ENCODE assay signal across 8 cellular contexts in the genomic region with DNA sequence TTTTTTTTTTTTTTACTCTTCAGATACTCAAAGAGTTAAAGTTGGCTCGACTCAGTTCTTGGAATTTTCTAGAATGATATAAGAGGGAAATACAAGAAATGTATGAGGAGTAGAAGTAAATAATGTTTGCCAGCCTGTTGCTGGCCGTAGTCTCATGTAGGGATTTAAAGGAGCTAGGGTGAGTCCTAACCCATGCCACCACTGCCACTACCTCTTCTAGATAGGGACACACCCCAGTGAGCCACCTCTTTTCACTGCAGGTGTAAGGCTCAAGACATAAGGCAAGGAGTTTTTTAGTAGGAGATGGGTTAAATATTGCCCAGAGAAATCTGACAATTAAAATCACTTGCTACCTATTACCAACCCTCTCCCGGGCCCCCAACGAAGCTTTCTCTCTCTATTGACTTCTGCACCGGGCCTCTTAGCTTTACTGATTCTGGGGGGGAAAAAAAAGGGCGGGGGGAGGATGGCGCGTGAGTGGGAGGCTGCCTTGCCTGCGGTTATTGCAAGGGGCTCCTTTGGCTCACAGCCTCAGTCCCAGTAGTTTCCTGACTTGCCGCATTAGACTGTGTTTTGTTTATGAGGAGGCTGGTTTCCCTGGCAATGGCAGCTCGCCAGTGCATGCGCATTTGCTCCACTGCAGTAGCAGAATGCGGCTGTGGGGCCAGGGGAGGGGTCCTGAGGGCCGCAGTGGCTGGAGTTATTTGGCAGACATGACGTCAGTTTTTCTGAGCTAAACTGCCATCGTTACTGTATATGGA. TPM values are rescaled to one million over a fixed set of nuclear protein-coding genes. Genes with fewer than 3 reads are reported as not detected.
DNase-seq lines count a peak whose midpoint lies in the region; ATAC-seq and TF ChIP-seq lines count a peak whose summit lies in the region.

No MANE protein-coding gene starts in this region.

- H3K4me1 ChIP-seq in Panc1 (ENCODE audit: control insufficient read depth, insufficient read depth, low read length): no peaks in the 10 kb centered on the region
- H3K4me1 ChIP-seq in right lobe of liver: no peaks in the 10 kb centered on the region
- no peaks in the 10 kb centered on the region for H3K4me1 ChIP-seq in testis

- POLR2A ChIA-PET in Panc1 (lab: Charles Lee): no interaction called here

- in situ Hi-C loops in Panc1 (cut with HindIII; ENCODE audit: low pct_unique_long_range_greater_than_20kb, low sequenced_read_pairs): no loop called here

- TF ChIP-seq CTCF in Panc1 (IDR thresholded peaks at IDR 0.05): no peak
- TF ChIP-seq CTCF in right lobe of liver (IDR thresholded peaks at IDR 0.05): no peak
- no peak for TF ChIP-seq CTCF in testis (IDR thresholded peaks at IDR 0.05)

- CTCF ChIA-PET in Panc1 (lab: Charles Lee): interaction anchor here (0.6 kb wide), 1 partner anchor 17 kb away, joined by 7 read pairs; no protein-coding TSS in a partner anchor

- H3K36me3 ChIP-seq in Panc1 (ENCODE audit: control insufficient read depth, insufficient read depth, low read length) (no peaks in the 10 kb centered on the region), right lobe of liver (no peaks in the 10 kb centered on the region), testis (ENCODE audit: low read depth, missing control alignments) (no peaks in the 10 kb centered on the region)

- no TSS peak for BruUV-seq in Panc1 (replicated peaks; lab: Mats Ljungman, UMichigan)

- intact Hi-C loops in Panc1 (cut with micrococcal nuclease; ENCODE audit: unreplicated experiment) (no loop called here), right lobe of liver (cut with DNase I) (no loop called here), testis (cut with DNase I; ENCODE audit: low total_unique reads) (no loop called here)

- no peaks in the 10 kb centered on the region for H3K9me3 ChIP-seq in Panc1 (ENCODE audit: control insufficient read depth, insufficient read depth, low read depth, low read length)
- no peaks in the 10 kb centered on the region for H3K9me3 ChIP-seq in right lobe of liver
- H3K9me3 ChIP-seq in testis: no peaks in the 10 kb centered on the region

- H3K27ac ChIP-seq in Panc1 (ENCODE audit: low read length): no peak overlapping the region
- H3K27ac ChIP-seq in right lobe of liver: no peak overlapping the region
- no peak overlapping the region for H3K27ac ChIP-seq in testis

- TF ChIP-seq POLR2A in right lobe of liver (IDR thresholded peaks at IDR 0.05) (no peak), testis (IDR thresholded peaks at IDR 0.05) (no peak)

- peak; percentile 13 for DNase-seq in activated CD4-positive, alpha-beta T cell treated with anti-CD3 and anti-CD28 coated beads for 48 hours
- DNase-seq in activated CD4-positive, alpha-beta T cell treated with anti-CD3 and anti-CD28 coated beads for 4 hours: no peak
- DNase-seq in Panc1 (ENCODE audit: low read depth, low spot score): no peak
- DNase-seq in cerebellar cortex (ENCODE audit: low spot score): peak; percentile 72
- DNase-seq in right lobe of liver: peak in 2 of 3 donors; percentile 33 to 38
- peak; percentile 43 for DNase-seq in testis
- no peak for DNase-seq in cortex of kidney (lab: John Stamatoyannopoulos, UW)

- peak; percentile 75 for ATAC-seq in Panc1
- ATAC-seq in right lobe of liver: peak; percentile 17 to 44 (median 36)
- no peak for ATAC-seq in HG03460 (IDR thresholded peaks at IDR 0.05; ENCODE audit: unreplicated experiment)

- H3K27me3 ChIP-seq in Panc1 (ENCODE audit: control insufficient read depth, insufficient read depth, low read length) (peaks cover 3% of the 10 kb centered on the region; the same call in 1 of the 2 replicates), right lobe of liver (peaks cover 0 to 14% of the 10 kb centered on the region in 2 donors), testis (no peaks in the 10 kb centered on the region)

- WGBS in right lobe of liver (ENCODE audit: insufficient coverage, low coverage, low lambda C conversion rate, missing lambda C conversion rate): 31% methylated on average over 11 of the region's 16 CpGs
- WGBS in testis, 2 donors: 3 to 32% methylated on average over 2 to 16 of the region's 16 CpGs

- H3K4me3 ChIP-seq in Panc1 (ENCODE audit: low read depth in 2 of 2, low read length in 2 of 2) (peak overlapping the region; percentile 4 to 45; a peak in 2 of 4 replicates), right lobe of liver (no peak overlapping the region), testis (no peak overlapping the region)

RNA-seq across cellular contexts. Expression of a gene that starts 3.0 kb away (rescaled TPM):
- total RNA-seq in Panc1 (2021; ENCODE audit: unreplicated experiment) (0.13 TPM), right lobe of liver (1 to 10 TPM; 1.5 to 2.6 (median 2.1) TPM), testis (10 to 100 TPM in 1 of 2 donors, 1 to 10 TPM in 1; 9.7 to 10.2 TPM)
- not detected for polyA plus RNA-seq in Panc1 (2012; ENCODE audit: insufficient read length)
- 0.87 TPM for polyA plus RNA-seq in testis (ENCODE audit: insufficient read depth, low read depth, low replicate concordance)

Comparison
In these comparisons a context has a peak if more than half of its experiments do, and no peak if none do; other contexts are left out.
1. DNase-seq: peak in activated CD4-positive, alpha-beta T cell treated with anti-CD3 and anti-CD28 coated beads for 48 hours (single experiment), cerebellar cortex (single experiment), right lobe of liver (2 of 3) and testis (single experiment); none in activated CD4-positive, alpha-beta T cell treated with anti-CD3 and anti-CD28 coated beads for 4 hours (0 of 2), Panc1 (single experiment) and cortex of kidney (single experiment).
2. H3K4me3 ChIP-seq: peak in Panc1 (2 of 2); none in right lobe of liver (0 of 3) and testis (0 of 2).